Comparison of ENCODE assay signal across 8 cellular contexts in genomic region chr12:7092229-7092985, GRCh38. TPM values are rescaled to one million over a fixed set of nuclear protein-coding genes. Genes with fewer than 3 reads are reported as not detected.
DNase-seq lines count a peak whose midpoint lies in the region; ATAC-seq and TF ChIP-seq lines count a peak whose summit lies in the region.

Gene C1R (minus strand): TSS chr12:7092445. CDS start chr12:7092388, 57 bp downstream.

- peak; percentile 65 to 81 (median 73) for ATAC-seq in right lobe of liver

- peak; percentile 77 to 93 (median 87) for TF ChIP-seq CTCF in dorsolateral prefrontal cortex (IDR thresholded peaks at IDR 0.05 in 54 of 56, conservative IDR thresholded peaks at IDR 0.05 in 2 of 56; ENCODE audit: low read depth in 1 of 56, partially characterized antibody in 56 of 56)
- peak; percentile 90 to 93 (median 92) for TF ChIP-seq CTCF in right lobe of liver (IDR thresholded peaks at IDR 0.05)

- H3K27me3 ChIP-seq in dorsolateral prefrontal cortex (peaks cover 0 to 2% (median 0%) of the 10 kb centered on the region in 45 donors), right lobe of liver (no peaks in the 10 kb centered on the region)

- no peaks in the 10 kb centered on the region for H3K9me3 ChIP-seq in right lobe of liver

- H3K4me1 ChIP-seq in right lobe of liver, result peaks cover 0 to 51% (median 14%) of the 10 kb centered on the region in 4 donors

- H3K4me3 ChIP-seq in dorsolateral prefrontal cortex, result peak within 1 kb of the TSS; percentile 32 to 80 (median 60)
- peak within 1 kb of the TSS; percentile 56 to 90 (median 81) for H3K4me3 ChIP-seq in right lobe of liver

- peak; percentile 58 for TF ChIP-seq POLR2A in right lobe of liver (IDR thresholded peaks at IDR 0.05)

- DNase-seq in SIG-M5 treated with dmso at 0.1 percent for 504 hours (lab: John Stamatoyannopoulos, UW; ENCODE audit: unreplicated experiment) (peak; percentile 42), SIG-M5 (lab: John Stamatoyannopoulos, UW) (no peak), NCI-H2171 (lab: John Stamatoyannopoulos, UW) (peak; percentile 96), dorsolateral prefrontal cortex (peak in 9 of 10 donors; percentile 52 to 69 (median 60)), right lobe of liver (peak; percentile 86 to 90 (median 86)), SHP77 (lab: John Stamatoyannopoulos, UW) (no peak)
- peak; percentile 66 to 72 for DNase-seq in activated CD4-positive, alpha-beta T cell treated with anti-CD3 and anti-CD28 coated beads, Interleukin-2, amount 50 U/mL, for 4 hours
- DNase-seq in stimulated activated CD4-positive, alpha-beta T cell treated with anti-CD3 and anti-CD28 coated beads, Interleukin-4, amount 100 ng/mL, for 24 hours, result peak; percentile 76

- peaks cover 5 to 30% (median 17%) of the 10 kb centered on the region in 4 donors for H3K36me3 ChIP-seq in right lobe of liver

- WGBS in right lobe of liver (ENCODE audit: insufficient coverage, low coverage, low lambda C conversion rate, missing lambda C conversion rate), result 7% methylated on average over 13 of the region's 16 CpGs

- intact Hi-C loops in dorsolateral prefrontal cortex (cut with DNase I) (loop anchor here in 1 of 2 donors (5.0 kb wide), 3 partner anchors 75 to 220 kb away; partner anchors contain the start of genes C12orf57, LPCAT3, RNU7-1 and SPSB2), right lobe of liver (cut with DNase I) (loop anchor here in 1 of 2 donors (10.0 kb wide), 1 partner anchor 138 kb away; the partner anchor contains the start of gene PTPN6)

- peak within 1 kb of the TSS in 29 of 59 donors; percentile 0 to 79 (median 47) for H3K27ac ChIP-seq in dorsolateral prefrontal cortex
- peak within 1 kb of the TSS; percentile 84 to 94 (median 84) for H3K27ac ChIP-seq in right lobe of liver

RNA-seq across cellular contexts. Expression of gene C1R, which starts in this region (rescaled TPM):
- total RNA-seq in dorsolateral prefrontal cortex (100 to 1,000 TPM in 3 of 120 experiments, 10 to 100 TPM in 116, 1 to 10 TPM in 1; 7.4 to 140 (median 26.2) TPM), right lobe of liver (1,000 to 10,000 TPM; 1,157 to 2,557 (median 1,950) TPM)

Comparison
In these comparisons a context has a peak if more than half of its experiments do, and no peak if none do; other contexts are left out.
1. RNA of gene C1R (total RNA-seq): 1,157 to 2,557 TPM in right lobe of liver; 7.4 to 140 TPM in dorsolateral prefrontal cortex; every median in the first group is over 4 times any median in the second.
2. DNase-seq: peak in SIG-M5 treated with dmso at 0.1 percent for 504 hours (single experiment), NCI-H2171 (single experiment), activated CD4-positive, alpha-beta T cell treated with anti-CD3 and anti-CD28 coated beads, Interleukin-2, amount 50 U/mL, for 4 hours (2 of 2), dorsolateral prefrontal cortex (9 of 10), right lobe of liver (3 of 3) and stimulated activated CD4-positive, alpha-beta T cell treated with anti-CD3 and anti-CD28 coated beads, Interleukin-4, amount 100 ng/mL, for 24 hours (single experiment); none in SIG-M5 (single experiment) and SHP77 (0 of 2).